ENCODE assay signal across 8 cellular contexts in genomic region chr3:133413166-133414020, GRCh38. TPM values are rescaled to one million over a fixed set of nuclear protein-coding genes. Genes with fewer than 3 reads are reported as not detected.
A peak's percentile ranks its signal among the peaks of the same experiment; 100 is the strongest.
DNase-seq lines count a peak whose midpoint lies in the region; ATAC-seq, FAIRE-seq and TF ChIP-seq lines count a peak whose summit lies in the region.

No MANE protein-coding gene starts in this region.

- H3K27me3 Mint-ChIP-seq in activated T-helper 17 cell treated with anti-CD3 and anti-CD28 coated beads, Interleukin-2, amount 50 U/mL, for 72 hours: peaks cover 3% of the 10 kb centered on the region

- H3K23ac ChIP-seq in mesenchymal stem cell (ENCODE audit: low read length in 2 of 2): no peak overlapping the region

- ATAC-seq in activated T-helper 17 cell treated with anti-CD3 and anti-CD28 coated beads, Interleukin-2, amount 50 U/mL, for 72 hours (replicated peaks): peak; percentile 21
- ATAC-seq in GM19324 (IDR thresholded peaks at IDR 0.05; ENCODE audit: low FRiP score, unreplicated experiment): no peak

- no peaks in the 10 kb centered on the region for H3K36me3 Mint-ChIP-seq in activated T-helper 17 cell treated with anti-CD3 and anti-CD28 coated beads, Interleukin-2, amount 50 U/mL, for 72 hours (ENCODE audit: low read depth)

- TF ChIP-seq CTCF in HEK293 (tag by site-specific recombination; IDR thresholded peaks at IDR 0.05): no peak
- no peak for TF ChIP-seq CTCF in D721Med (IDR thresholded peaks at IDR 0.05; ENCODE audit: insufficient read depth, missing control alignments)

- no peak overlapping the region for H2BK15ac ChIP-seq in mesenchymal stem cell (ENCODE audit: low read depth, poor library complexity, severe bottlenecking)

- no peak overlapping the region for H3K4me3 Mint-ChIP-seq in activated T-helper 17 cell treated with anti-CD3 and anti-CD28 coated beads, Interleukin-2, amount 50 U/mL, for 72 hours

- DNase-seq in mesenchymal stem cell (peak; percentile 67), D721Med (ENCODE audit: insufficient read length, low spot score) (no peak)
- no peak for DNase-seq in activated CD4-positive, alpha-beta T cell treated with anti-CD3 and anti-CD28 coated beads for 4 hours
- DNase-seq in stimulated activated CD4-positive, alpha-beta T cell treated with anti-CD3 and anti-CD28 coated beads, Interleukin-12 subunit alpha, Interleukin-12 subunit beta, amount 100 ng/mL, for 4 hours: no peak

- H2BK5ac ChIP-seq in mesenchymal stem cell (ENCODE audit: low read depth, low read length, poor library complexity, severe bottlenecking): no peak overlapping the region

- H3K4ac ChIP-seq in mesenchymal stem cell (ENCODE audit: low read depth in 1 of 2, low read length in 2 of 2): no peak overlapping the region

- H3K4me3 ChIP-seq in ACC112 (ENCODE audit: low read depth, low read length) (no peak overlapping the region), HEK293 (ENCODE audit: low read depth, low read length) (no peak overlapping the region), mesenchymal stem cell (ENCODE audit: insufficient read depth in 1 of 2, low read depth in 1 of 2, low read length in 2 of 2) (peak overlapping the region in 1 of 2 experiments; percentile 67)

- H3K14ac ChIP-seq in mesenchymal stem cell (ENCODE audit: low read length in 2 of 2): no peak overlapping the region

- peaks cover 6% of the 10 kb centered on the region; the same call in 1 of the 2 replicates for H3K27me3 ChIP-seq in ACC112 (ENCODE audit: insufficient read depth, low read length)
- H3K27me3 ChIP-seq in mesenchymal stem cell (ENCODE audit: control insufficient read depth in 1 of 2, insufficient read depth in 1 of 2, low read length in 2 of 2): peaks cover 0 to 11% of the 10 kb centered on the region in 2 experiments

- no peaks in the 10 kb centered on the region for H3K9me3 Mint-ChIP-seq in activated T-helper 17 cell treated with anti-CD3 and anti-CD28 coated beads, Interleukin-2, amount 50 U/mL, for 72 hours

- no peak overlapping the region for H3K4me2 ChIP-seq in mesenchymal stem cell (ENCODE audit: low read length, poor library complexity, severe bottlenecking)

- peaks cover 6% of the 10 kb centered on the region for H3K4me1 Mint-ChIP-seq in activated T-helper 17 cell treated with anti-CD3 and anti-CD28 coated beads, Interleukin-2, amount 50 U/mL, for 72 hours

- H4K91ac ChIP-seq in mesenchymal stem cell (ENCODE audit: low read length): no peak overlapping the region

- H3K27ac Mint-ChIP-seq in activated T-helper 17 cell treated with anti-CD3 and anti-CD28 coated beads, Interleukin-2, amount 50 U/mL, for 72 hours: no peak overlapping the region

- H4K8ac ChIP-seq in mesenchymal stem cell (ENCODE audit: low read length): no peak overlapping the region

- H3K9me3 ChIP-seq in HEK293 (ENCODE audit: control insufficient read depth, insufficient read depth, low read depth, low read length): no peaks in the 10 kb centered on the region
- H3K9me3 ChIP-seq in mesenchymal stem cell (ENCODE audit: control insufficient read depth, low read length): no peaks in the 10 kb centered on the region

- no peak overlapping the region for H2AK5ac ChIP-seq in mesenchymal stem cell (ENCODE audit: low read length, severe bottlenecking)

- H3K4me1 ChIP-seq in ACC112 (ENCODE audit: control insufficient read depth, insufficient read depth, low read length, unreplicated experiment): peaks cover 2% of the 10 kb centered on the region
- no peaks in the 10 kb centered on the region for H3K4me1 ChIP-seq in HEK293 (ENCODE audit: control insufficient read depth, insufficient read depth, low read length)
- peaks cover 5% of the 10 kb centered on the region for H3K4me1 ChIP-seq in mesenchymal stem cell (ENCODE audit: control insufficient read depth, insufficient read depth, low read depth, low read length)

- POLR2A ChIA-PET in HEK293 (lab: Yijun Ruan, JAX): no interaction called here

- no peaks in the 10 kb centered on the region for H3K36me3 ChIP-seq in ACC112 (ENCODE audit: insufficient read depth, low read length)
- H3K36me3 ChIP-seq in HEK293 (ENCODE audit: control insufficient read depth in 2 of 2, insufficient read depth in 1 of 2, low read length in 2 of 2): no peaks in the 10 kb centered on the region
- H3K36me3 ChIP-seq in mesenchymal stem cell (ENCODE audit: control insufficient read depth in 1 of 2, insufficient read depth in 2 of 2, low read depth in 1 of 2, low read length in 2 of 2): no peaks in the 10 kb centered on the region

- H3K27ac ChIP-seq in ACC112 (ENCODE audit: low read depth, low read length) (no peak overlapping the region), HEK293 (ENCODE audit: extremely low read depth, low read depth, low read length) (no peak overlapping the region), mesenchymal stem cell (ENCODE audit: low read length, poor library complexity, severe bottlenecking) (no peak overlapping the region)

- no peaks in the 10 kb centered on the region for H3K79me2 ChIP-seq in ACC112 (ENCODE audit: control insufficient read depth, insufficient read depth, low read length, unreplicated experiment)

- no peak for FAIRE-seq in D721Med (lab: Jason Lieb, UNC)

- CTCF ChIA-PET in HEK293 (lab: Yijun Ruan, JAX): interaction anchor here (0.6 kb wide), 1 partner anchor 153 kb away, joined by 3 read pairs; no protein-coding TSS in a partner anchor

- peak overlapping the region; percentile 55 for H2AFZ ChIP-seq in ACC112 (ENCODE audit: low read length, unreplicated experiment)
- H2AFZ ChIP-seq in mesenchymal stem cell (ENCODE audit: low read depth, low read length): peak overlapping the region; percentile 61

- WGBS in mesenchymal stem cell: 39% methylated on average over 15 of the region's 17 CpGs

- no peak overlapping the region for H2BK120ac ChIP-seq in mesenchymal stem cell (ENCODE audit: low read depth, low read length)

- H2BK12ac ChIP-seq in mesenchymal stem cell (ENCODE audit: low read length in 2 of 2): peak overlapping the region in 1 of 2 experiments; percentile 71

- H3K79me1 ChIP-seq in mesenchymal stem cell (replicated peaks; ENCODE audit: low read length, poor library complexity, severe bottlenecking): no peaks in the 10 kb centered on the region

- H3K9ac ChIP-seq in mesenchymal stem cell (ENCODE audit: low read length): peak overlapping the region; percentile 72

- peak overlapping the region; percentile 37 to 48 for H3K18ac ChIP-seq in mesenchymal stem cell (ENCODE audit: low read depth in 1 of 2, low read length in 2 of 2)

TF ChIP-seq in HEK293, 187 proteins besides CTCF, POLR2A, EP300 and RAD21 (continues in another document):
- TF ChIP-seq PRDM2 (tag by site-specific recombination; IDR thresholded peaks at IDR 0.05; ENCODE audit: borderline replicate concordance): no peak
- peak; percentile 67; the same call in 1 of the 2 replicates for TF ChIP-seq MZF1 (tag by site-specific recombination; IDR thresholded peaks at IDR 0.05; ENCODE audit: borderline replicate concordance)
- no peak for TF ChIP-seq ZNF223 (tag by site-specific recombination; IDR thresholded peaks at IDR 0.05)
- no peak for TF ChIP-seq ZNF596 (tag by site-specific recombination; IDR thresholded peaks at IDR 0.05)
- no peak for TF ChIP-seq GLI2 (tag by site-specific recombination; IDR thresholded peaks at IDR 0.05; ENCODE audit: borderline replicate concordance, low read depth)
- TF ChIP-seq BCL11B (tag by site-specific recombination; IDR thresholded peaks at IDR 0.05; ENCODE audit: low read depth): 0 out of 2 replicates have a peak, but pooled peaks have one; percentile 24
- TF ChIP-seq ZBTB8A (tag by site-specific recombination; IDR thresholded peaks at IDR 0.05): no peak; the same call in 1 of the 2 replicates
- TF ChIP-seq ZNF785 (tag by site-specific recombination; IDR thresholded peaks at IDR 0.05): no peak

RNA-seq across cellular contexts. Expression of gene BFSP2, which starts 13.5 kb away (rescaled TPM):
- 1 to 10 TPM in 1 of 2 donors, not detected in 1; 1.0 TPM for total RNA-seq in activated T-helper 17 cell treated with anti-CD3 and anti-CD28 coated beads, Interleukin-2, amount 50 U/mL, for 72 hours
- not detected for polyA plus RNA-seq in mesenchymal stem cell (2013, experiment 1 of 2)
- polyA plus RNA-seq in mesenchymal stem cell (2013, experiment 2 of 2): not detected
